18 cellular contexts compared by ENCODE assay signal in the genomic region with DNA sequence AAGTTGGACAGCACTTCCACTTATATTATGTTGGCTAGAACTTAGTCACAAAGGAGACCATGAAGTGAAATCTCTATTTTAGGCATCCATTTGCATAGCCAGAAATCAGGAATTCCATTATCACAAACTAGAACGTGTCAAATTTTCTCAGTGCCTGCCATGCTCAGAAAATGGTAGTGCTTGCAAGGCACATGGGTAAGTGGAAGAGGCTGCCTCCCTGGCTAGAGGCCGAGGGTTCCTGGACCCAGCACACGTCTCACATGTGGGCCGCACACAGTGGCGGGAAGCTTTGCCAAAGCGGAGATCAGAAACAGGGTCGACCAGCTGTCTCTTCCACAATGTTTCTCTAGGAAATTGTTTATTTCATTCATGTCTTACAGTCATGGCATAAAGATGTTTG. TPM values are rescaled to one million over a fixed set of nuclear protein-coding genes. Genes with fewer than 3 reads are reported as not detected.
DNase-seq lines count a peak whose midpoint lies in the region; ATAC-seq and TF ChIP-seq lines count a peak whose summit lies in the region.
"Had no signal": no experiment of that assay in that cellular context is flagged by ENCODE, and none has a peak within 500 bp of the region (broad histone marks: within the 10 kb centered on the region; RNA-seq: fewer than 3 reads in every experiment).

No MANE protein-coding gene starts in this region.

- H3K4me3 ChIP-seq in AG10803 (ENCODE audit: low read length) (no peak overlapping the region), coronary artery (no peak overlapping the region)
- H3K4me3 ChIP-seq: A549, HAP-1 had no signal

- in situ Hi-C loops in G401 (cut with HindIII; ENCODE audit: low sequenced_read_pairs): no loop called here

- peaks cover 2% of the 10 kb centered on the region for H3K4me1 Mint-ChIP-seq in nephron progenitor cell

- ATAC-seq in GM18498 (IDR thresholded peaks at IDR 0.05; ENCODE audit: unreplicated experiment) (no peak), HG03378 (IDR thresholded peaks at IDR 0.05; ENCODE audit: unreplicated experiment) (no peak)
- ATAC-seq: A549; CD8-positive, alpha-beta T cell had no signal

- H3K36me3 Mint-ChIP-seq in nephron progenitor cell (ENCODE audit: low read depth): peaks cover 50% of the 10 kb centered on the region

- H3K9me3 Mint-ChIP-seq in nephron progenitor cell: peaks cover 9% of the 10 kb centered on the region
- H3K9me3 Mint-ChIP-seq: CD14-positive monocyte; CD8-positive, alpha-beta T cell had no signal

- no peak overlapping the region for H3K4me3 Mint-ChIP-seq in nephron progenitor cell
- H3K4me3 Mint-ChIP-seq: CD14-positive monocyte; CD8-positive, alpha-beta T cell had no signal

- H3K27me3 Mint-ChIP-seq in nephron progenitor cell (ENCODE audit: low read depth, poor library complexity): no peaks in the 10 kb centered on the region

- H3K27ac ChIP-seq in coronary artery: no peak overlapping the region
- H3K27ac ChIP-seq: A549 had no signal

- peak; percentile 31 for DNase-seq in AG10803 (ENCODE audit: low read depth)
- peak; percentile 57 for DNase-seq in G401 (ENCODE audit: low spot score)
- DNase-seq in cerebellum (ENCODE audit: low spot score): peak; percentile 24
- no peak for DNase-seq in nephron progenitor cell
- no peak for DNase-seq in coronary artery (ENCODE audit: low spot score)
- DNase-seq in NCI-H1694 treated with DMSO at 0.1 percent for 48 hours (lab: John Stamatoyannopoulos, UW): no peak
- DNase-seq: CD8-positive, alpha-beta T cell; COR-L47; DMS153; DMS79 treated with DMSO at 0.1 percent for 48 hours; EL; GDM1; GOT3 had no signal

- H3K27ac Mint-ChIP-seq in nephron progenitor cell: peak overlapping the region; percentile 81
- H3K27ac Mint-ChIP-seq: CD8-positive, alpha-beta T cell had no signal

- no peak for TF ChIP-seq CTCF in AG10803 (conservative IDR thresholded peaks at IDR 0.05; ENCODE audit: low read length)
- TF ChIP-seq CTCF in nephron progenitor cell (IDR thresholded peaks at IDR 0.05): no peak
- no peak for TF ChIP-seq CTCF in coronary artery (IDR thresholded peaks at IDR 0.05)

RNA-seq across cellular contexts. Expression of gene TRAF3IP1, which starts 42.3 kb away (rescaled TPM):
- total RNA-seq in G401 (2014; rRNA removed; shearing (Covaris generic)): 11.5 and 20.9 TPM in 2 replicates
- total RNA-seq in cerebellum: 12.2 TPM

Comparison
In these comparisons a context has a peak if more than half of its experiments do, and no peak if none do; other contexts are left out.
1. DNase-seq: peak in AG10803 (single experiment), G401 (single experiment) and cerebellum (single experiment); none in nephron progenitor cell (single experiment), coronary artery (single experiment) and NCI-H1694 treated with DMSO at 0.1 percent for 48 hours (single experiment).